Comparison of ENCODE assay signal across 8 cellular contexts in the genomic region with DNA sequence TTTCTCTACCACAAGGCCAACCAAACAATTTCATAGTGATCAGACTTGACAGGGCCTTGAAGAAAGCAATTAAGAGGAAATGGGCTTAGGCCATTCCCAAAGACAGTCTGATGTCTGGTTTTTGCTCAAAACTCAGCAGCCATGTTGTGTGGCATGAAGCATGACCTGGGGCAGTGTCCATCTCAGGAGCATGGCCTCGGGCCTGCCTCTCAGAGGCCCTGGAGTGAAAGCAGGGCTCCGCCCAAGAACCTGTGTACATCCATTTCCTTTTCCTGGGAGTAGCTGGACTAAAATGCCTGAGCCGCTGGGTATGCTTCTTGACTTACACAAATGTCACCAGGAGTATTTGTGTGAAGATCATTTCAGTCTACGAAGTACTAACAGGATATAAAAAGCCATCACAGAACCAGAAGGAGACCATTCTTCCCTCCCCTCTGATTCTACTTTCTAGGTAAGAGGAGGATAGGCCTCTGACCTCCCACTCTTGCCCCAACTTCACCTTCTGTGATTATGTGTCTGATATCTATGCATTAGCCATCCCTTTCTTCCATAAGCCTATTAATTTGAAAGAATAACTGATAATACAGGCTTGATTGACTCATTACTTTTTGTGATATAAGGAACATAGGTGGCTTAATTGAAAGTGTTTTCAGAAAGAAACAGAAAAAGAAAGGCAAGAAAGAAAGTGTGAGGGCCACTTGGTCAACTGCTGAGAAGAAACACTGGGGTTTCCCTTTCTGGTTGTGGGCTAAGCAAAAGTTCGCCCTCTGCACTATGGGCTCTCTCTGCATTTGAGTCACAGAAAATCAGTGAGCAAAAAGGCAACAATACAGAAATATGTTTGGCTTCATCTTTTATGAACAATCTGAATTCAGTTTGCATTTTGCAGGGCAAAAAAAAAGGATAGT.
DNase-seq lines count a peak whose midpoint lies in the region; ATAC-seq and TF ChIP-seq lines count a peak whose summit lies in the region.

No MANE protein-coding gene starts in this region.

- peaks cover 20% of the 10 kb centered on the region for H3K4me1 ChIP-seq in ACC112 (ENCODE audit: control insufficient read depth, insufficient read depth, low read length, unreplicated experiment)
- H3K4me1 ChIP-seq in uterus, result no peaks in the 10 kb centered on the region

- ATAC-seq in GM19397 (IDR thresholded peaks at IDR 0.05; ENCODE audit: unreplicated experiment) (peak; percentile 77), HG03378 (IDR thresholded peaks at IDR 0.05; ENCODE audit: unreplicated experiment) (peak; percentile 95)

- H3K4me3 ChIP-seq in ACC112 (ENCODE audit: low read depth, low read length) (peak overlapping the region; percentile 29), fibroblast of the aortic adventitia (ENCODE audit: low read depth, low read length) (peak overlapping the region; percentile 2), uterus (no peak overlapping the region), H7 (ENCODE audit: insufficient read depth, low read depth, low read length) (no peak overlapping the region)

- no peak for TF ChIP-seq CTCF in fibroblast of the aortic adventitia (IDR thresholded peaks at IDR 0.05; ENCODE audit: insufficient read depth, low read length)
- TF ChIP-seq CTCF in uterus (IDR thresholded peaks at IDR 0.05), result no peak

- H2AFZ ChIP-seq in ACC112 (ENCODE audit: low read length, unreplicated experiment), result no peak overlapping the region

- H3K27me3 ChIP-seq in ACC112 (ENCODE audit: insufficient read depth, low read length) (no peaks in the 10 kb centered on the region), uterus (no peaks in the 10 kb centered on the region), H7 (ENCODE audit: control insufficient read depth, insufficient read depth, low read length) (no peaks in the 10 kb centered on the region)

- no peak for TF ChIP-seq POLR2A in uterus (IDR thresholded peaks at IDR 0.05)

- H3K9me3 ChIP-seq in uterus, result no peaks in the 10 kb centered on the region

- DNase-seq in fibroblast of the aortic adventitia (ENCODE audit: low read depth), result peak; percentile 60
- no peak for DNase-seq in uterus
- no peak for DNase-seq in DMS114 treated with DMSO at 0.1 percent for 48 hours (lab: John Stamatoyannopoulos, UW; ENCODE audit: unreplicated experiment)
- DNase-seq in H7, result no peak
- no peak for DNase-seq in AG08396 (ENCODE audit: low spot score)

- H3K27ac ChIP-seq in ACC112 (ENCODE audit: low read depth, low read length) (peak overlapping the region; percentile 88), uterus (peak overlapping the region; percentile 75 to 88)

- H3K36me3 ChIP-seq in ACC112 (ENCODE audit: insufficient read depth, low read length) (no peaks in the 10 kb centered on the region), uterus (no peaks in the 10 kb centered on the region), H7 (replicated peaks; ENCODE audit: control insufficient read depth, insufficient read depth, low read length) (no peaks in the 10 kb centered on the region)

- H3K79me2 ChIP-seq in ACC112 (ENCODE audit: control insufficient read depth, insufficient read depth, low read length, unreplicated experiment), result peaks cover 36% of the 10 kb centered on the region

- intact Hi-C loops in uterus (cut with DNase I; ENCODE audit: low total_unique reads), result no loop called here

Comparison
In these comparisons a context has a peak if more than half of its experiments do, and no peak if none do; other contexts are left out.
1. H3K4me3 ChIP-seq: peak in ACC112 (single experiment) and fibroblast of the aortic adventitia (single experiment); none in uterus (0 of 2) and H7 (single experiment).